22 cellular contexts compared by ENCODE assay signal in genomic region chr5:109630109-109630508, GRCh38. TPM values are rescaled to one million over a fixed set of nuclear protein-coding genes. Genes with fewer than 3 reads are reported as not detected.
DNase-seq lines count a peak whose midpoint lies in the region; ATAC-seq and TF ChIP-seq lines count a peak whose summit lies in the region.
"Had no signal": no experiment of that assay in that cellular context is flagged by ENCODE, and none has a peak within 500 bp of the region (broad histone marks: within the 10 kb centered on the region; RNA-seq: fewer than 3 reads in every experiment).

No MANE protein-coding gene starts in this region.

- intact Hi-C loops in ovary (cut with DNase I) = no loop called here

- peak; percentile 24 for DNase-seq in AG04449 (ENCODE audit: low read depth, low spot score)
- DNase-seq in astrocyte of the cerebellum (ENCODE audit: low read depth) = peak; percentile 8
- DNase-seq in fibroblast of pulmonary artery (ENCODE audit: low read depth) = peak; percentile 15
- no peak for DNase-seq in DMS53 (lab: John Stamatoyannopoulos, UW)
- DNase-seq in ovary = no peak
- no peak for DNase-seq in endothelial cell (ENCODE audit: low spot score)
- DNase-seq: 8988T; activated CD4-positive, alpha-beta T cell treated with anti-CD3 and anti-CD28 coated beads, Interleukin-2, amount 50 U/mL, for 4 hours; activated naive CD4-positive, alpha-beta T cell treated with anti-CD3 and anti-CD28 coated beads for 36 hours; activated T-cell treated with anti-CD3 and anti-CD28 coated beads for 4 hours; effector memory CD8-positive, alpha-beta T cell; H7; left colon; mucosa of descending colon; NCI-H1417; NCI-H2171 treated with DMSO at 0.1 percent for 48 hours; spleen had no signal

- no peaks in the 10 kb centered on the region for H3K9me3 ChIP-seq in neuron (ENCODE audit: low read length)
- H3K9me3 ChIP-seq in ovary = no peaks in the 10 kb centered on the region
- H3K9me3 ChIP-seq: mucosa of descending colon, spleen, upper lobe of left lung had no signal

- no peaks in the 10 kb centered on the region for H3K27me3 Mint-ChIP-seq in endothelial cell (ENCODE audit: unreplicated experiment)

- H3K4me3 ChIP-seq in AG04449 (ENCODE audit: low read depth, low read length) (no peak overlapping the region), astrocyte of the cerebellum (ENCODE audit: low read depth, low read length) (no peak overlapping the region), fibroblast of pulmonary artery (replicated peaks; ENCODE audit: low read depth, low read length) (no peak overlapping the region), neuron (ENCODE audit: low read length) (no peak overlapping the region), ovary (no peak overlapping the region)
- H3K4me3 ChIP-seq: mucosa of descending colon, spleen, upper lobe of left lung had no signal

- ATAC-seq in GM21447 (IDR thresholded peaks at IDR 0.05; ENCODE audit: unreplicated experiment) = no peak
- ATAC-seq: effector memory CD8-positive, alpha-beta T cell; left colon; mucosa of descending colon had no signal

- in situ Hi-C loops in astrocyte of the cerebellum (cut with HindIII; ENCODE audit: low sequenced_read_pairs) = no loop called here

- H3K4me1 Mint-ChIP-seq in endothelial cell (ENCODE audit: unreplicated experiment) = no peaks in the 10 kb centered on the region

- H3K27ac ChIP-seq in ovary = no peak overlapping the region
- H3K27ac ChIP-seq: C4-2B, parathyroid adenoma, spleen, upper lobe of left lung had no signal

- H3K36me3 Mint-ChIP-seq in endothelial cell (ENCODE audit: low read depth, unreplicated experiment) = peaks cover 6% of the 10 kb centered on the region

- H3K27ac Mint-ChIP-seq in endothelial cell (ENCODE audit: unreplicated experiment) = no peak overlapping the region
- H3K27ac Mint-ChIP-seq: activated naive CD4-positive, alpha-beta T cell treated with anti-CD3 and anti-CD28 coated beads for 36 hours; effector memory CD8-positive, alpha-beta T cell had no signal

- no peak overlapping the region for H3K4me3 Mint-ChIP-seq in endothelial cell (ENCODE audit: unreplicated experiment)
- H3K4me3 Mint-ChIP-seq: activated naive CD4-positive, alpha-beta T cell treated with anti-CD3 and anti-CD28 coated beads for 36 hours; effector memory CD8-positive, alpha-beta T cell had no signal

- POLR2A ChIA-PET in AG04449 (lab: Yijun Ruan, JAX) = no interaction called here

- no peaks in the 10 kb centered on the region for H3K36me3 ChIP-seq in neuron (ENCODE audit: insufficient read depth, low read length)
- H3K36me3 ChIP-seq in ovary = no peaks in the 10 kb centered on the region
- H3K36me3 ChIP-seq: spleen, upper lobe of left lung had no signal

- 37 to 42% (median 42%) methylated on average over 4 of the region's 4 CpGs for WGBS in ovary, 3 donors

- H3K4me1 ChIP-seq in neuron (ENCODE audit: insufficient read depth, low read length) (peaks cover 20% of the 10 kb centered on the region), ovary (ENCODE audit: insufficient read depth) (no peaks in the 10 kb centered on the region)
- H3K4me1 ChIP-seq: parathyroid adenoma, spleen, upper lobe of left lung had no signal

- no peak for TF ChIP-seq CTCF in AG04449 (IDR thresholded peaks at IDR 0.05; ENCODE audit: insufficient read depth, low read length, missing control alignments)
- no peak for TF ChIP-seq CTCF in astrocyte of the cerebellum (IDR thresholded peaks at IDR 0.05; ENCODE audit: low read depth, low read length, missing control alignments)
- TF ChIP-seq CTCF in fibroblast of pulmonary artery (IDR thresholded peaks at IDR 0.05; ENCODE audit: low read length, missing control alignments) = no peak
- TF ChIP-seq CTCF in ovary (IDR thresholded peaks at IDR 0.05) = no peak
- TF ChIP-seq CTCF in endothelial cell (IDR thresholded peaks at IDR 0.05; ENCODE audit: unreplicated experiment) = no peak

- no peak for TF ChIP-seq EP300 in ovary (IDR thresholded peaks at IDR 0.05)

- CTCF ChIA-PET in AG04449 (lab: Yijun Ruan, JAX) = no interaction called here

- H3K27me3 ChIP-seq in neuron (ENCODE audit: insufficient read depth, low read length) (no peaks in the 10 kb centered on the region), ovary (no peaks in the 10 kb centered on the region)
- H3K27me3 ChIP-seq: upper lobe of left lung had no signal

- no peak for TF ChIP-seq POLR2A in ovary (IDR thresholded peaks at IDR 0.05)

- peak overlapping the region; percentile 11 for H2AFZ ChIP-seq in neuron (ENCODE audit: low read depth, low read length)
- H2AFZ ChIP-seq: parathyroid adenoma had no signal

- H3K9me3 Mint-ChIP-seq in endothelial cell (ENCODE audit: unreplicated experiment) = no peaks in the 10 kb centered on the region
- H3K9me3 Mint-ChIP-seq: activated naive CD4-positive, alpha-beta T cell treated with anti-CD3 and anti-CD28 coated beads for 36 hours; effector memory CD8-positive, alpha-beta T cell had no signal

RNA-seq across cellular contexts. Expression of gene MAN2A1, which starts 59.6 kb away (rescaled TPM):
- total RNA-seq in ovary = 10 to 100 TPM; 25.1 to 56.5 (median 34.1) TPM
- 10 to 100 TPM; 10.7 to 28.1 TPM for polyA plus RNA-seq in ovary
- 83.6 TPM for total RNA-seq in endothelial cell (ENCODE audit: unreplicated experiment)

Comparison
In these comparisons a context has a peak if more than half of its experiments do, and no peak if none do; other contexts are left out.
1. DNase-seq: peak in AG04449 (single experiment), astrocyte of the cerebellum (single experiment) and fibroblast of pulmonary artery (single experiment); none in DMS53 (single experiment), ovary (0 of 5) and endothelial cell (single experiment).